ENCODE assay signal across 23 cellular contexts in genomic region chr6:96001891-96002575, GRCh38. TPM values are rescaled to one million over a fixed set of nuclear protein-coding genes. Genes with fewer than 3 reads are reported as not detected.
"Had no signal": no experiment of that assay in that cellular context is flagged by ENCODE, and none has a peak within 500 bp of the region (broad histone marks: within the 10 kb centered on the region; RNA-seq: fewer than 3 reads in every experiment).

No MANE protein-coding gene starts in this region.

- H3K4me3 ChIP-seq: esophagus muscularis mucosa, gastrocnemius medialis, left ventricle myocardium inferior, lower lobe of right lung, psoas muscle, right lobe of liver, suprapubic skin, thyroid gland had no signal

- H3K9me3 ChIP-seq: gastrocnemius medialis, psoas muscle, right lobe of liver, thyroid gland had no signal

- H3K4me1 Mint-ChIP-seq: immature natural killer cell, memory B cell, naive B cell, nephron had no signal

- H3K27me3 Mint-ChIP-seq: memory B cell, naive B cell had no signal

- DNase-seq: central memory CD4-positive, alpha-beta T cell; effector memory CD4-positive, alpha-beta T cell; gastrocnemius medialis; glutamatergic neuron; immature natural killer cell; left ventricle myocardium inferior; midbrain; naive B cell; retina; stimulated activated CD4-positive, alpha-beta T cell treated with anti-CD3 and anti-CD28 coated beads, Interleukin-2, amount 100 ng/mL, for 24 hours; stimulated activated CD4-positive, alpha-beta T cell treated with anti-CD3 and anti-CD28 coated beads, Interleukin-4, amount 100 ng/mL, for 4 hours; stimulated activated naive CD4-positive, alpha-beta T cell; thyroid gland had no signal

- H3K27ac Mint-ChIP-seq: immature natural killer cell, memory B cell, naive B cell, nephron had no signal

- H3K4me1 ChIP-seq: esophagus muscularis mucosa, gastrocnemius medialis, left ventricle myocardium inferior, lower lobe of right lung, parathyroid adenoma, psoas muscle, right lobe of liver, suprapubic skin, thyroid gland had no signal

- H3K36me3 Mint-ChIP-seq: immature natural killer cell, memory B cell, naive B cell had no signal

- ATAC-seq: gastrocnemius medialis, psoas muscle had no signal

- H3K4me3 Mint-ChIP-seq: immature natural killer cell, memory B cell, naive B cell, nephron had no signal

- H3K36me3 ChIP-seq: esophagus muscularis mucosa, gastrocnemius medialis, left ventricle myocardium inferior, lower lobe of right lung, right lobe of liver, suprapubic skin, thyroid gland had no signal

RNA-seq across cellular contexts. Expression of gene FUT9, which starts 13.7 kb away (rescaled TPM):
- total RNA-seq: esophagus muscularis mucosa, fibroblast of villous mesenchyme, gastrocnemius medialis, left ventricle myocardium inferior, lower lobe of right lung, omental fat pad, psoas muscle, right lobe of liver, thyroid gland had no signal
